9 cellular contexts compared by ENCODE assay signal in genomic region chr6:112307707-112308106, GRCh38. TPM values are rescaled to one million over a fixed set of nuclear protein-coding genes. Genes with fewer than 3 reads are reported as not detected.
A peak's percentile ranks its signal among the peaks of the same experiment; 100 is the strongest.
DNase-seq lines count a peak whose midpoint lies in the region; ATAC-seq and FAIRE-seq lines count a peak whose summit lies in the region.
"Had no signal": no experiment of that assay in that cellular context is flagged by ENCODE, and none has a peak within 500 bp of the region (broad histone marks: within the 10 kb centered on the region; RNA-seq: fewer than 3 reads in every experiment).

No MANE protein-coding gene starts in this region.

- H3K27ac ChIP-seq in neuronal stem cell (replicated peaks; ENCODE audit: low read length), result no peak overlapping the region

- no peak overlapping the region for H3K4ac ChIP-seq in neuronal stem cell (ENCODE audit: low read length)

- H3K4me3 ChIP-seq in neuronal stem cell (ENCODE audit: low read length in 2 of 2), result no peak overlapping the region

- no CpG with 5 or more reads among the region's 4 CpGs for WGBS in neuronal stem cell (ENCODE audit: extremely low coverage in 2 of 2, insufficient read length in 2 of 2, insufficient replicate concordance in 1 of 2), 2 donors

- no peak for FAIRE-seq in frontal cortex (lab: Jason Lieb, UNC)
- FAIRE-seq: H1 had no signal

- no peaks in the 10 kb centered on the region for H3K9me3 ChIP-seq in neuronal stem cell (replicated peaks in 1 of 2; ENCODE audit: control insufficient read depth in 2 of 2, insufficient read depth in 1 of 2, low read depth in 1 of 2, low read length in 2 of 2)

- H3K4me1 ChIP-seq in neuronal stem cell (ENCODE audit: control insufficient read depth in 2 of 2, insufficient read depth in 1 of 2, low read depth in 1 of 2, low read length in 2 of 2), result peaks cover 0 to 8% of the 10 kb centered on the region in 2 donors

- H3K14ac ChIP-seq in neuronal stem cell (ENCODE audit: low read length), result no peak overlapping the region

- H2BK12ac ChIP-seq in neuronal stem cell (ENCODE audit: low read length), result no peak overlapping the region

- no peak overlapping the region for H4K8ac ChIP-seq in neuronal stem cell (ENCODE audit: low read depth, low read length)

- H3K23ac ChIP-seq in neuronal stem cell (ENCODE audit: low read depth, low read length, poor library complexity), result no peak overlapping the region

- no peak overlapping the region for H2BK15ac ChIP-seq in neuronal stem cell (ENCODE audit: low read length)

- no peak overlapping the region for H2AK5ac ChIP-seq in neuronal stem cell (ENCODE audit: low read depth, low read length)

- H3K9ac ChIP-seq in neuronal stem cell (ENCODE audit: low read depth, low read length, poor library complexity), result no peak overlapping the region

- H3K79me1 ChIP-seq in neuronal stem cell (ENCODE audit: low read depth, low read length), result no peaks in the 10 kb centered on the region

- H2BK120ac ChIP-seq in neuronal stem cell (ENCODE audit: low read depth, low read length), result no peak overlapping the region

- H2AFZ ChIP-seq in neuronal stem cell (ENCODE audit: low read length), result peak overlapping the region; percentile 56

- no peaks in the 10 kb centered on the region for H3K27me3 ChIP-seq in neuronal stem cell (ENCODE audit: control insufficient read depth in 3 of 3, insufficient read depth in 3 of 3, low read depth in 1 of 3, low read length in 3 of 3)

- no peak overlapping the region for H2BK5ac ChIP-seq in neuronal stem cell (ENCODE audit: low read length)

- no peak overlapping the region for H4K91ac ChIP-seq in neuronal stem cell (ENCODE audit: low read depth, low read length, poor library complexity)

- no peak overlapping the region for H3K4me2 ChIP-seq in neuronal stem cell (ENCODE audit: insufficient read depth, low read length, poor library complexity, severe bottlenecking)

- DNase-seq in neuronal stem cell (ENCODE audit: low spot score) (no peak), dedifferentiated amniotic fluid mesenchymal stem cell (ENCODE audit: extremely low spot score) (no peak), NCI-H1694 treated with DMSO at 0.1 percent for 48 hours (lab: John Stamatoyannopoulos, UW) (no peak), frontal cortex (ENCODE audit: low spot score in 2 of 2) (no peak)

- ATAC-seq in GM18909 (IDR thresholded peaks at IDR 0.05; ENCODE audit: poor library complexity, unreplicated experiment) (peak; percentile 100), GM21825 (IDR thresholded peaks at IDR 0.05; ENCODE audit: unreplicated experiment) (peak; percentile 99), HG03565 (IDR thresholded peaks at IDR 0.05; ENCODE audit: unreplicated experiment) (peak; percentile 99)

- no peaks in the 10 kb centered on the region for H3K36me3 ChIP-seq in neuronal stem cell (replicated peaks in 1 of 2; ENCODE audit: control insufficient read depth in 2 of 2, insufficient read depth in 2 of 2, low read length in 2 of 2)

- no peak overlapping the region for H3K18ac ChIP-seq in neuronal stem cell (ENCODE audit: low read length)

RNA-seq across cellular contexts. Expression of gene RFPL4B, which starts 39.4 kb away (rescaled TPM):
- polyA plus RNA-seq in neuronal stem cell (2013, experiment 1 of 2), result not detected
- polyA plus RNA-seq in neuronal stem cell (2013, experiment 2 of 2), result 0.01 TPM
- not detected for total RNA-seq in frontal cortex
- total RNA-seq: chondrocyte, H1 had no signal
- polyA plus RNA-seq: H1 had no signal

RNA-seq across cellular contexts. Expression of gene LAMA4, which starts 53.3 kb away (rescaled TPM):
- 1.6 TPM for polyA plus RNA-seq in neuronal stem cell (2013, experiment 1 of 2)
- polyA plus RNA-seq in neuronal stem cell (2013, experiment 2 of 2), result 1.4 TPM
- 24.1 TPM for total RNA-seq in frontal cortex
